19 cellular contexts compared by ENCODE assay signal in the genomic region with DNA sequence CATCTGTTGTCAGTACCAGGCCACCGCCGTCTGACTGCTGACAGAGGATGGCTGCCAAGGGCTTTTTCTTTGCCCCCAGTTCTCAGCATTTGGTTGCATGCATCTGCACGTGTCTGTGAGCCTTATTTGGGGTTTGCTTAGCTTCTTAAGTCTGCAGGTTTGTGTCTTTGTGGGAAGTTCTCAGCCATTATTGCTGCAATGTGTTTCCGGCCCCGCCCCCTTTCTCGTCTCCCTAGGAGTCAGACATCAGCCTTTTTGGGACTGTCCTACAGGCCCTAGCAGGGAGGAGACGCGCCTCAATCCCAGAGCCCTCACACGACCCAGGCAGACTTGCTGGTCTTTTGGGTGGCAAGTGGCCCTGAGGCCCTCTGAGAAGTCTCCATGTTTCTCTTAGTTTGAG. TPM values are rescaled to one million over a fixed set of nuclear protein-coding genes. Genes with fewer than 3 reads are reported as not detected.
A peak's percentile ranks its signal among the peaks of the same experiment; 100 is the strongest.
DNase-seq lines count a peak whose midpoint lies in the region; ATAC-seq and TF ChIP-seq lines count a peak whose summit lies in the region.
"Had no signal": no experiment of that assay in that cellular context is flagged by ENCODE, and none has a peak within 500 bp of the region (broad histone marks: within the 10 kb centered on the region; RNA-seq: fewer than 3 reads in every experiment).

No MANE protein-coding gene starts in this region.

- TF ChIP-seq CTCF in BE2C (IDR thresholded peaks at IDR 0.05; ENCODE audit: low read depth, low read length) (no peak), Loucy (conservative IDR thresholded peaks at IDR 0.05; ENCODE audit: low read length) (no peak), coronary artery (IDR thresholded peaks at IDR 0.05) (no peak)

- no peaks in the 10 kb centered on the region for H3K27me3 ChIP-seq in BE2C
- H3K27me3 ChIP-seq in Loucy (ENCODE audit: insufficient read depth, low read length, poor library complexity, severe bottlenecking), result no peaks in the 10 kb centered on the region
- H3K27me3 ChIP-seq: stomach, vagina had no signal

- DNase-seq in BE2C, result peak; percentile 0
- no peak for DNase-seq in coronary artery (ENCODE audit: low spot score)
- DNase-seq in posterior vena cava (ENCODE audit: low spot score), result peak; percentile 37
- DNase-seq in NCI-H2227 treated with DMSO at 0.1 percent for 48 hours (lab: John Stamatoyannopoulos, UW), result no peak
- DNase-seq in NCI-H187 treated with DMSO at 0.1 percent for 48 hours (lab: John Stamatoyannopoulos, UW), result no peak
- DNase-seq: ACHN; activated naive CD8-positive, alpha-beta T cell treated with anti-CD3 and anti-CD28 coated beads for 36 hours; effector memory CD4-positive, alpha-beta T cell; NCI-H187; NCI-H345; stimulated activated CD4-positive, alpha-beta T cell treated with anti-CD3 and anti-CD28 coated beads, Interleukin-4, amount 100 ng/mL, for 4 hours; stomach had no signal

- ATAC-seq in GM21526 (IDR thresholded peaks at IDR 0.05; ENCODE audit: low FRiP score, unreplicated experiment), result no peak
- ATAC-seq in GM18502 (IDR thresholded peaks at IDR 0.05; ENCODE audit: poor library complexity, unreplicated experiment), result no peak
- ATAC-seq: GM23338; natural killer cell treated with Interleukin-12 subunit alpha and Interleukin-12 subunit beta and Interleukin-15 and Interleukin-18, amount 100 ng/mL, for 72 hours had no signal

- H3K27ac ChIP-seq in coronary artery, result peak overlapping the region; percentile 97 to 99
- H3K27ac ChIP-seq: C4-2B had no signal

- H3K4me3 ChIP-seq in BE2C (ENCODE audit: low read depth, low read length) (no peak overlapping the region), Loucy (ENCODE audit: low read length, poor library complexity, severe bottlenecking) (no peak overlapping the region), coronary artery (no peak overlapping the region)
- H3K4me3 ChIP-seq: GM23338, stomach, vagina had no signal

- peaks cover 3% of the 10 kb centered on the region; the same call in 1 of the 2 replicates for H3K79me2 ChIP-seq in Loucy (ENCODE audit: insufficient read depth, low read length)

- H3K36me3 ChIP-seq in BE2C, result no peaks in the 10 kb centered on the region
- H3K36me3 ChIP-seq in Loucy (ENCODE audit: insufficient read depth, low read length), result peaks cover 49% of the 10 kb centered on the region; the same call in 1 of the 2 replicates

- H3K9ac ChIP-seq in Loucy (ENCODE audit: low read depth, low read length, poor library complexity, severe bottlenecking), result no peak overlapping the region

- H3K4me1 ChIP-seq in BE2C, result no peaks in the 10 kb centered on the region
- H3K4me1 ChIP-seq in Loucy (ENCODE audit: insufficient read depth, low read length, poor library complexity, severe bottlenecking), result peaks cover 5% of the 10 kb centered on the region

- H3K9me2 ChIP-seq in Loucy (replicated peaks; ENCODE audit: low read depth, low read length), result no peaks in the 10 kb centered on the region

- H2AFZ ChIP-seq in Loucy (ENCODE audit: low read length), result no peak overlapping the region
- H2AFZ ChIP-seq: GM23338 had no signal

- no peaks in the 10 kb centered on the region for H3K9me3 ChIP-seq in BE2C
- no peaks in the 10 kb centered on the region for H3K9me3 ChIP-seq in Loucy (ENCODE audit: insufficient read depth, low read depth, low read length)
- H3K9me3 ChIP-seq: stomach, vagina had no signal

- H3K4me2 ChIP-seq in Loucy (ENCODE audit: low read depth, low read length, poor library complexity, severe bottlenecking), result peak overlapping the region; percentile 28
- H3K4me2 ChIP-seq: GM23338 had no signal

- H3F3A ChIP-seq in Loucy (ENCODE audit: low read depth), result no peaks in the 10 kb centered on the region

- intact Hi-C loops in posterior vena cava (cut with DNase I), result no loop called here

- no peaks in the 10 kb centered on the region for H4K20me1 ChIP-seq in Loucy (ENCODE audit: insufficient read depth, low read length, poor library complexity, severe bottlenecking)

RNA-seq across cellular contexts. Expression of a gene that starts 8.0 kb away (rescaled TPM):
- 46.1 TPM for polyA plus RNA-seq in BE2C (2012; ENCODE audit: insufficient read depth, insufficient read length, low read depth)
- total RNA-seq in posterior vena cava, result 10 to 100 TPM; 47.5 to 57.2 TPM

Comparison
In these comparisons a context has a peak if more than half of its experiments do, and no peak if none do; other contexts are left out.
1. DNase-seq: peak in BE2C (single experiment) and posterior vena cava (single experiment); none in coronary artery (single experiment), NCI-H2227 treated with DMSO at 0.1 percent for 48 hours (single experiment) and NCI-H187 treated with DMSO at 0.1 percent for 48 hours (single experiment).